Comparison of ENCODE assay signal across 8 cellular contexts in the genomic region with DNA sequence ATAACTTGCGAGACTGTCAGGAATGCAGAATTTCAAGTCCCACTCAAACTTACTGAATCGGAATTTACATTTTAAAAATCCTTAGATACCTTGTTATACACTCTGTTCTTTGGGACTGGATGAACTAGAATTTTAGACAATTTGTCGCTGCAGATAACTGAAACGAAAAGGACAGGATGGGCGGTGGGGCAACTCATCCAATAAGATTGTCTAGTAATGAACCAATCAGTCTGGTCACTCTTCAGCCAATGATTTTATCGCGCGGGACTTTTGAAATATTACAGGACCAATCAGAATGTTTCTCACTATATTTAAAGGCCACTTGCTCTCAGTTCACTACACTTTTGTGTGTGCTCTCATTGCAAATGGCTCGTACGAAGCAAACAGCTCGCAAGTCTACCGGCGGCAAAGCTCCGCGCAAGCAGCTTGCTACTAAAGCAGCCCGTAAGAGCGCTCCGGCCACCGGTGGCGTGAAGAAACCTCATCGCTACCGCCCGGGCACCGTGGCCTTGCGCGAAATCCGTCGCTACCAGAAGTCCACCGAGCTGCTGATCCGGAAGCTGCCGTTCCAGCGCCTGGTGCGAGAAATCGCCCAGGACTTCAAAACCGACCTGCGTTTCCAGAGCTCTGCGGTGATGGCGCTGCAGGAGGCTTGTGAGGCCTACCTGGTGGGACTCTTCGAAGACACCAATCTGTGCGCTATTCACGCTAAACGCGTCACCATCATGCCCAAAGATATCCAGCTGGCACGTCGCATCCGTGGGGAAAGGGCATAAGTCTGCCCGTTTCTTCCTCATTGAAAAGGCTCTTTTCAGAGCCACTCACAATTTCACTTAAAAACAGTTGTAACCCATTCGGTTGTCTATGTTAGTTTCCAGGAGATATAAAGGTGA. TPM values are rescaled to one million over a fixed set of nuclear protein-coding genes. Genes with fewer than 3 reads are reported as not detected.
DNase-seq lines count a peak whose midpoint lies in the region; ATAC-seq and TF ChIP-seq lines count a peak whose summit lies in the region.

No MANE protein-coding gene starts in this region.

- H3K27me3 ChIP-seq in neutrophil: no peaks in the 10 kb centered on the region

- H3K36me3 ChIP-seq in neutrophil: no peaks in the 10 kb centered on the region
- H3K36me3 ChIP-seq in urinary bladder (ENCODE audit: insufficient read depth): no peaks in the 10 kb centered on the region

- H3K4me3 ChIP-seq in fibroblast of pulmonary artery (replicated peaks; ENCODE audit: low read depth, low read length) (peak overlapping the region; percentile 53), neutrophil (ENCODE audit: low read depth in 1 of 2, low read length in 1 of 2) (peak overlapping the region; percentile 64 to 69), urinary bladder (ENCODE audit: low read depth, low read length) (peak overlapping the region; percentile 23)

- peaks cover 8% of the 10 kb centered on the region for H3K9me3 ChIP-seq in neutrophil

- DNase-seq in AG09319 (ENCODE audit: extremely low read depth, low read depth): peak; percentile 81
- DNase-seq in OCI-M1 (lab: John Stamatoyannopoulos, UW): peak; percentile 99
- DNase-seq in activated effector memory CD4-positive, alpha-beta T cell treated with Interleukin-2 at 50 U/mL for 16 hours: peak; percentile 51
- peak; percentile 95 for DNase-seq in fibroblast of pulmonary artery (ENCODE audit: low read depth)

- TF ChIP-seq CTCF in AG09319 (IDR thresholded peaks at IDR 0.05; ENCODE audit: low read depth, low read length) (no peak), fibroblast of pulmonary artery (IDR thresholded peaks at IDR 0.05; ENCODE audit: low read length, missing control alignments) (peak; percentile 10), neutrophil (IDR thresholded peaks at IDR 0.05) (no peak)

- H3K27ac ChIP-seq in neutrophil: peak overlapping the region; percentile 65
- H3K27ac ChIP-seq in urinary bladder (ENCODE audit: low read depth): peak overlapping the region; percentile 80

- ATAC-seq in GM19025 (IDR thresholded peaks at IDR 0.05; ENCODE audit: low read depth, unreplicated experiment) (peak; percentile 37), HG03342 (IDR thresholded peaks at IDR 0.05; ENCODE audit: unreplicated experiment) (peak; percentile 47)

- H3K4me1 ChIP-seq in neutrophil (ENCODE audit: control insufficient read depth in 1 of 2, insufficient read depth in 1 of 2, low read depth in 1 of 2, low read length in 1 of 2) (peaks cover 23 to 34% of the 10 kb centered on the region in 2 experiments), urinary bladder (ENCODE audit: insufficient read depth) (no peaks in the 10 kb centered on the region)

- 1% methylated on average over 48 of the region's 48 CpGs for WGBS in urinary bladder

RNA-seq across cellular contexts. Expression of a gene that starts 41.9 kb away (rescaled TPM):
- 7.3 TPM for total RNA-seq in urinary bladder
- polyA plus RNA-seq in urinary bladder: 9.4 TPM

Comparison
In these comparisons a context has a peak if more than half of its experiments do, and no peak if none do; other contexts are left out.
1. Peak in every context shown above with its lines: DNase-seq, ATAC-seq, H3K4me3 ChIP-seq and H3K27ac ChIP-seq.